Comparison of ENCODE assay signal across 20 cellular contexts in the genomic region with DNA sequence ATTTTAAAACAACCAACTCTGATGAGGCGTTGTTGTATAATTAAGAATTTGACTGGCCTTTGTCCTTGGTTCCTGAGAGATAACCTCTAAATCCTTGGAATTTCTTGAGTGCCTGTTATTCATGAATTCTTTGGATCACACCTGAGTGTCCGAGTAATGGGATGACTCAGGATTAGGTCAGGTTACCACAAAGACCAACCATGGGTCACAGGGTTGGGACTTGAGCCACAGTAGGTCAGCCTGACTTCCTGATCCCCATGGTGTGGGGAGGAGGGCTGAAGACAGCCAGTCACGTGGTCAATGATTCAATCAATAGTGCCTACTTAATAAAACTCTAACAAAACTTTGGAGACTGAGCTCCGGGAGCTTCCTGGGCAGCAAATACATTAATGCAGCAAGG.
DNase-seq lines count a peak whose midpoint lies in the region; ATAC-seq, FAIRE-seq and TF ChIP-seq lines count a peak whose summit lies in the region.
"Had no signal": no experiment of that assay in that cellular context is flagged by ENCODE, and none has a peak within 500 bp of the region (broad histone marks: within the 10 kb centered on the region; RNA-seq: fewer than 3 reads in every experiment).

No MANE protein-coding gene starts in this region.

- intact Hi-C loops in pancreas (cut with DNase I) = no loop called here

- no peak overlapping the region for H3K4me3 Mint-ChIP-seq in WTC11
- H3K4me3 Mint-ChIP-seq: B cell, T-cell had no signal

- POLR2A ChIA-PET in WTC11 (lab: Charles Lee) = no interaction called here

- DNase-seq in Caki2 (ENCODE audit: low read depth) (peak; percentile 78), HS-5 (ENCODE audit: low read depth) (peak; percentile 76), WTC11 (ENCODE audit: low spot score) (peak; percentile 18), islet precursor cell (peak; percentile 89), GF-D8 (lab: John Stamatoyannopoulos, UW) (no peak), pancreas (no peak), NCI-H1436 treated with DMSO at 0.1 percent for 48 hours (lab: John Stamatoyannopoulos, UW) (no peak), SIG-M5 (lab: John Stamatoyannopoulos, UW) (no peak)
- DNase-seq: DMS153; effector CD8-positive, alpha-beta T cell; NCI-H146; NCI-H446; sigmoid colon; stimulated activated CD4-positive, alpha-beta T cell treated with anti-CD3 and anti-CD28 coated beads, Interleukin-4, amount 100 ng/mL, for 1 hour; T-cell; thyroid gland had no signal

- H3K36me3 Mint-ChIP-seq in WTC11 = no peaks in the 10 kb centered on the region
- H3K36me3 Mint-ChIP-seq: activated naive CD4-positive, alpha-beta T cell treated with anti-CD3 and anti-CD28 coated beads, Interleukin-2, amount 50 U/mL, for 72 hours; T-cell had no signal

- H3K27ac Mint-ChIP-seq in WTC11 = 0 out of 2 replicates have a peak overlapping the region, but pooled peaks have one; percentile 38
- H3K27ac Mint-ChIP-seq: activated naive CD4-positive, alpha-beta T cell treated with anti-CD3 and anti-CD28 coated beads, Interleukin-2, amount 50 U/mL, for 72 hours; B cell; T-cell had no signal

- H3K27me3 ChIP-seq in pancreas = no peaks in the 10 kb centered on the region
- H3K27me3 ChIP-seq: sigmoid colon, thyroid gland had no signal

- in situ Hi-C loops in Caki2 (cut with HindIII; ENCODE audit: low pct_unique_long_range_greater_than_20kb, low sequenced_read_pairs) = no loop called here

- CTCF ChIA-PET in WTC11 (lab: Charles Lee) = interaction anchor here (1.0 to 1.6 kb wide), 9 partner anchors 31 to 305 kb away, joined by 3 to 6 read pairs (median 3); a partner anchor contains a TSS

- H3K27ac ChIP-seq in pancreas = no peak overlapping the region
- H3K27ac ChIP-seq: KMS-11, PC-9, sigmoid colon, thyroid gland had no signal

- no peaks in the 10 kb centered on the region for H3K4me1 ChIP-seq in pancreas
- H3K4me1 ChIP-seq: sigmoid colon, thyroid gland had no signal

- H3K4me1 Mint-ChIP-seq in WTC11 = peaks cover 16% of the 10 kb centered on the region
- H3K4me1 Mint-ChIP-seq: B cell, T-cell had no signal

- H3K4me3 ChIP-seq in pancreas = no peak overlapping the region
- H3K4me3 ChIP-seq: PC-9, sigmoid colon, thyroid gland had no signal

- 58 to 65% methylated on average over 4 of the region's 4 CpGs for WGBS in pancreas, 2 donors

- H3K36me3 ChIP-seq in pancreas = no peaks in the 10 kb centered on the region
- H3K36me3 ChIP-seq: sigmoid colon, thyroid gland had no signal

- TF ChIP-seq CTCF in WTC11 (IDR thresholded peaks at IDR 0.05) = no peak
- no peak for TF ChIP-seq CTCF in pancreas (IDR thresholded peaks at IDR 0.05)

- FAIRE-seq in pancreas (lab: Jason Lieb, UNC) = no peak

- no peaks in the 10 kb centered on the region for H3K27me3 Mint-ChIP-seq in WTC11 (ENCODE audit: low read depth)
- H3K27me3 Mint-ChIP-seq: B cell, T-cell had no signal

- H3K9me3 ChIP-seq in pancreas = no peaks in the 10 kb centered on the region
- H3K9me3 ChIP-seq: sigmoid colon, thyroid gland had no signal

- H3K9me3 Mint-ChIP-seq in WTC11 = no peaks in the 10 kb centered on the region
- H3K9me3 Mint-ChIP-seq: activated naive CD4-positive, alpha-beta T cell treated with anti-CD3 and anti-CD28 coated beads, Interleukin-2, amount 50 U/mL, for 72 hours; T-cell had no signal

- ATAC-seq in WTC11 = peak; percentile 96
- no peak for ATAC-seq in pancreas
- ATAC-seq: activated naive CD4-positive, alpha-beta T cell treated with anti-CD3 and anti-CD28 coated beads, Interleukin-2, amount 50 U/mL, for 72 hours; T-cell had no signal

TF ChIP-seq in WTC11, 78 proteins besides CTCF, POLR2A, EP300 and RAD21:
- TF ChIP-seq TEAD4 (CRISPR knock-in tag; IDR thresholded peaks at IDR 0.05) (no peak), KAT7 (CRISPR knock-in tag; IDR thresholded peaks at IDR 0.05; ENCODE audit: borderline replicate concordance) (no peak)
- TF ChIP-seq, protein P1, sequence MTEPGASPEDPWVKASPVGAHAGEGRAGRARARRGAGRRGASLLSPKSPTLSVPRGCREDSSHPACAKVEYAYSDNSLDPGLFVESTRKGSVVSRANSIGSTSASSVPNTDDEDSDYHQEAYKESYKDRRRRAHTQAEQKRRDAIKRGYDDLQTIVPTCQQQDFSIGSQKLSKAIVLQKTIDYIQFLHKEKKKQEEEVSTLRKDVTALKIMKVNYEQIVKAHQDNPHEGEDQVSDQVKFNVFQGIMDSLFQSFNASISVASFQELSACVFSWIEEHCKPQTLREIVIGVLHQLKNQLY (CRISPR knock-in tag; IDR thresholded peaks at IDR 0.05) = no peak
- TF ChIP-seq, protein P2, sequence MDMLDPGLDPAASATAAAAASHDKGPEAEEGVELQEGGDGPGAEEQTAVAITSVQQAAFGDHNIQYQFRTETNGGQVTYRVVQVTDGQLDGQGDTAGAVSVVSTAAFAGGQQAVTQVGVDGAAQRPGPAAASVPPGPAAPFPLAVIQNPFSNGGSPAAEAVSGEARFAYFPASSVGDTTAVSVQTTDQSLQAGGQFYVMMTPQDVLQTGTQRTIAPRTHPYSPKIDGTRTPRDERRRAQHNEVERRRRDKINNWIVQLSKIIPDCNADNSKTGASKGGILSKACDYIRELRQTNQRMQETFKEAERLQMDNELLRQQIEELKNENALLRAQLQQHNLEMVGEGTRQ (CRISPR knock-in tag; IDR thresholded peaks at IDR 0.05) = peak; percentile 60

Comparison
In these comparisons a context has a peak if more than half of its experiments do, and no peak if none do; other contexts are left out.
1. DNase-seq: peak in Caki2 (single experiment), HS-5 (single experiment), WTC11 (single experiment) and islet precursor cell (single experiment); none in GF-D8 (single experiment), pancreas (0 of 6), NCI-H1436 treated with DMSO at 0.1 percent for 48 hours (single experiment) and SIG-M5 (single experiment).